In the genomic region with DNA sequence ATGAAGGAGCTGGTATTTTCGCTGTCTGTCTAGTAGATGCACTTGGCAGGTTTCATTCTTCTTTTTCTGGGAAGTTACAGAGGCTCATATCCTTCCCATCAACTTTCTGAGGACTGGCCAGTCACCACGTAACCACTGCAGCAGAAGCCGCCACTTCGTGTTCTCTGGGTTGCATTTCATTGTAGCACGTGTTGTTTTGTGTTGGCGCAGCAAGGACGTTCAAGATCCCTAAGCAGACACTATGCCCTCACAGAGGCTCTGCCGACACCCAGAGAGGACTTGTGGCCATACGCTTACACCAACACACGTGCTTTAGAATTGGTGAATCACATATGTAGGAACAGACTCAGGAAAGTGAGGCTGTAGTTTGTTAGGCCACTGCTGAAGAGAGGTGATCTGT, we compare ENCODE assay signal across 1 cellular context.
TF ChIP-seq lines count a peak whose summit lies in the region.

No MANE protein-coding gene starts in this region.

TF ChIP-seq in HCT116, 20 proteins besides CTCF, POLR2A, EP300 and RAD21:
- TF ChIP-seq TCF7L2 (IDR thresholded peaks at IDR 0.05; ENCODE audit: borderline replicate concordance, extremely low read depth, insufficient read depth, insufficient read length): no peak
- no peak for TF ChIP-seq YY1 (IDR thresholded peaks at IDR 0.05; ENCODE audit: extremely low read depth, insufficient replicate concordance, low read depth, low read length)
- no peak for TF ChIP-seq EZH2 (IDR thresholded peaks at IDR 0.05)
- no peak for TF ChIP-seq ZNF274 (IDR thresholded peaks at IDR 0.05; ENCODE audit: low read depth, low read length)
- TF ChIP-seq JUND (IDR thresholded peaks at IDR 0.05): no peak
- TF ChIP-seq MAX (IDR thresholded peaks at IDR 0.05): no peak
- TF ChIP-seq SP1 (IDR thresholded peaks at IDR 0.05; ENCODE audit: low read depth): no peak
- TF ChIP-seq CBX3 (IDR thresholded peaks at IDR 0.05; ENCODE audit: low read depth): no peak
- TF ChIP-seq FOSL1 (IDR thresholded peaks at IDR 0.05; ENCODE audit: low read depth): no peak
- TF ChIP-seq REST (IDR thresholded peaks at IDR 0.05; ENCODE audit: low read depth): no peak
